Comparison of ENCODE assay signal across 18 cellular contexts in the genomic region with DNA sequence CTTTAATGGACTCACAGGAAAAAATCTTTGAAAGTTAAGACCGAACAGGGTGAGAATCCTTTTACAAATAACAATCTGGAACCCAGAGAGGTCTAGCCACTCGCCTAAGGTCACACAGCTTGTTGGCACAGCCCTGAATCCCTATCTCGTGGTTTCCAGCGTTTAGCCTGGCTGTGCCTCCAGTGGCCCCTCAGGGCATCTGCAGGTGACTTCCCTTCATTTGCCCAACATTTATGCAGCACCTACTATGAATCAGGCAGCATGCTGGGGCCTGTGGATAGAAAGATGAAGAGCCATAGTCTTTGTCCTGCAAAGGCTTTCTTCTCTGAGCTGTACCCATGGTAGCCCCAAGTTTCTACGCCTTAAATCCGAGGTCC. TPM values are rescaled to one million over a fixed set of nuclear protein-coding genes. Genes with fewer than 3 reads are reported as not detected.
DNase-seq lines count a peak whose midpoint lies in the region; ATAC-seq, FAIRE-seq and TF ChIP-seq lines count a peak whose summit lies in the region.
"Had no signal": no experiment of that assay in that cellular context is flagged by ENCODE, and none has a peak within 500 bp of the region (broad histone marks: within the 10 kb centered on the region; RNA-seq: fewer than 3 reads in every experiment).

No MANE protein-coding gene starts in this region.

- H2BK12ac ChIP-seq in H1 (ENCODE audit: low read depth, low read length): 0 out of 2 replicates have a peak overlapping the region, but pooled peaks have one; percentile 54

- no peak overlapping the region for H4K5ac ChIP-seq in H1 (ENCODE audit: insufficient read length, low read depth, low read length)

- H3K4me3 Mint-ChIP-seq in MCF 10A (ENCODE audit: unreplicated experiment): no peak overlapping the region
- H3K4me3 Mint-ChIP-seq in natural killer cell treated with Interleukin-12 subunit alpha and Interleukin-12 subunit beta and Interleukin-15 and Interleukin-18, amount 100 ng/mL, for 72 hours: no peak overlapping the region

- H3K9ac ChIP-seq in H1 (replicated peaks in 1 of 4; ENCODE audit: extremely low read depth in 1 of 4, low read depth in 3 of 4, low read length in 3 of 4): no peak overlapping the region
- H3K9ac ChIP-seq: KMS-11 had no signal

- no peak overlapping the region for H2BK15ac ChIP-seq in H1 (ENCODE audit: low read length)

- H3K9me3 ChIP-seq in breast epithelium (no peaks in the 10 kb centered on the region), H1 (ENCODE audit: insufficient read depth in 2 of 2, low read depth in 1 of 2, low read length in 1 of 2) (no peaks in the 10 kb centered on the region), aorta (ENCODE audit: control insufficient read depth, low read length) (no peaks in the 10 kb centered on the region)

- 7% methylated on average over 6 of the region's 6 CpGs; no CpG with 5 or more reads in 1 of the 2 experiments for WGBS in H1 (ENCODE audit: extremely low coverage in 1 of 2, insufficient coverage in 1 of 2, insufficient read length in 1 of 2, insufficient replicate concordance in 2 of 2, low coverage in 1 of 2, low lambda C conversion rate in 2 of 2, missing lambda C conversion rate in 1 of 2), 2 experiments
- 3 to 5% methylated on average over 6 of the region's 6 CpGs for WGBS in aorta, 2 donors

- H2BK5ac ChIP-seq in H1 (ENCODE audit: low read depth, low read length): no peak overlapping the region

- H3K18ac ChIP-seq in H1 (ENCODE audit: extremely low read depth, low read length): no peak overlapping the region

- H4K91ac ChIP-seq in H1 (replicated peaks; ENCODE audit: insufficient read length, low read length): no peak overlapping the region

- H3K27me3 ChIP-seq in breast epithelium: peaks cover 13 to 100% of the 10 kb centered on the region in 2 donors
- H3K27me3 ChIP-seq in H1 (replicated peaks in 1 of 4; ENCODE audit: control insufficient read depth in 3 of 4, extremely low read depth in 1 of 4, insufficient read depth in 3 of 4, low read length in 3 of 4): peaks cover 95 to 100% (median 98%) of the 10 kb centered on the region in 4 experiments
- H3K27me3 ChIP-seq in aorta (ENCODE audit: control insufficient read depth in 1 of 2, insufficient read depth in 2 of 2, low read length in 1 of 2): no peaks in the 10 kb centered on the region

- H3K27me3 Mint-ChIP-seq in MCF 10A (ENCODE audit: insufficient read depth, unreplicated experiment): peaks cover 83% of the 10 kb centered on the region
- peaks cover 67 to 86% of the 10 kb centered on the region in 2 donors for H3K27me3 Mint-ChIP-seq in natural killer cell treated with Interleukin-12 subunit alpha and Interleukin-12 subunit beta and Interleukin-15 and Interleukin-18, amount 100 ng/mL, for 72 hours

- TF ChIP-seq EP300 in H1 (IDR thresholded peaks at IDR 0.05; ENCODE audit: borderline replicate concordance in 1 of 2, low read depth in 2 of 2, low read length in 2 of 2): no peak

- no peak overlapping the region for H3K56ac ChIP-seq in H1 (replicated peaks; ENCODE audit: insufficient read length, low read depth, low read length)

- peak; percentile 34 to 46; a peak in 3 of 4 replicates for TF ChIP-seq RAD21 in H1 (IDR thresholded peaks at IDR 0.05 in 1 of 2, conservative IDR thresholded peaks at IDR 0.05 in 1 of 2; ENCODE audit: low read depth in 2 of 2, low read length in 2 of 2)

- H3K4me2 ChIP-seq in H1 (ENCODE audit: insufficient read depth in 1 of 2, low read depth in 2 of 2, low read length in 2 of 2): peak overlapping the region; percentile 5 to 83; a peak in 1 of 4 replicates
- H3K4me2 ChIP-seq: KMS-11 had no signal

- H2BK20ac ChIP-seq in H1 (ENCODE audit: low read length): no peak overlapping the region

- H3K79me1 ChIP-seq in H1 (ENCODE audit: low read depth, low read length): no peaks in the 10 kb centered on the region

- H3K4me3 ChIP-seq in breast epithelium: no peak overlapping the region
- H3K4me3 ChIP-seq in NB4 (ENCODE audit: low read depth, low read length): no peak overlapping the region
- H3K4me3 ChIP-seq in H1 (ENCODE audit: extremely low read depth in 1 of 4, insufficient read depth in 2 of 4, low read depth in 3 of 4, low read length in 4 of 4): no peak overlapping the region
- H3K4me3 ChIP-seq in aorta (ENCODE audit: low read length in 2 of 2): no peak overlapping the region
- H3K4me3 ChIP-seq: dorsolateral prefrontal cortex, SK-N-MC had no signal

- no peak for TF ChIP-seq POLR2A in breast epithelium (IDR thresholded peaks at IDR 0.05)
- TF ChIP-seq POLR2A in NB4 (IDR thresholded peaks at IDR 0.05; ENCODE audit: extremely low read depth, insufficient read length): no peak
- no peak for TF ChIP-seq POLR2A in H1 (IDR thresholded peaks at IDR 0.05; ENCODE audit: control extremely low read depth in 1 of 2, low read depth in 2 of 2, low read length in 2 of 2)

- H3K27ac ChIP-seq in breast epithelium (no peak overlapping the region), H1 (ENCODE audit: low read depth, low read length) (no peak overlapping the region), aorta (ENCODE audit: low read depth in 1 of 2, low read length in 2 of 2) (no peak overlapping the region)
- H3K27ac ChIP-seq: dorsolateral prefrontal cortex, KMS-11, SK-N-MC had no signal

- no peak overlapping the region for H4K8ac ChIP-seq in H1 (ENCODE audit: extremely low read depth, insufficient read depth, low read length)

- H4K20me1 ChIP-seq in H1 (replicated peaks in 1 of 2; ENCODE audit: control insufficient read depth in 1 of 2, insufficient read depth in 2 of 2, low read length in 2 of 2): peaks cover 17 to 26% of the 10 kb centered on the region in 2 experiments

- H2AK5ac ChIP-seq in H1 (ENCODE audit: low read depth, low read length): no peak overlapping the region

- TF ChIP-seq CTCF in MCF 10A (IDR thresholded peaks at IDR 0.05; ENCODE audit: unreplicated experiment) (no peak), breast epithelium (IDR thresholded peaks at IDR 0.05) (no peak), NB4 (IDR thresholded peaks at IDR 0.05; ENCODE audit: low read depth, low read length) (no peak), H1 (IDR thresholded peaks at IDR 0.05; ENCODE audit: control extremely low read depth in 1 of 3, insufficient read depth in 1 of 3, low read depth in 1 of 3, low read length in 3 of 3) (peak in 2 of 3 experiments; percentile 32 to 68; a peak in 3 of 4 replicates)

- intact Hi-C loops in MCF 10A (cut with micrococcal nuclease): no loop called here
- intact Hi-C loops in breast epithelium (cut with DNase I; ENCODE audit: low total_unique reads): loop anchor here (1.0 kb wide), 1 partner anchor 23 kb away; no protein-coding TSS in a partner anchor
- intact Hi-C loops in aorta (cut with DNase I): no loop called here

- peak; percentile 88 for FAIRE-seq in H1 (lab: Jason Lieb, UNC)

- H3K4me1 ChIP-seq in breast epithelium (peaks cover 7 to 28% of the 10 kb centered on the region in 2 donors), H1 (replicated peaks in 1 of 4; ENCODE audit: control insufficient read depth in 3 of 4, insufficient read depth in 4 of 4, low read length in 3 of 4) (peaks cover 14 to 40% (median 21%) of the 10 kb centered on the region in 4 experiments), aorta (ENCODE audit: control insufficient read depth in 1 of 2, insufficient read depth in 2 of 2, low read length in 2 of 2) (no peaks in the 10 kb centered on the region)

- H3K14ac ChIP-seq in H1 (ENCODE audit: insufficient read length): no peak overlapping the region

- CTCF ChIA-PET in MCF 10A (lab: Yijun Ruan, JAX) (no interaction called here), H1 (lab: Charles Lee; ENCODE audit: partially characterized antibody) (interaction anchor here (0.9 to 2.6 kb wide), 11 partner anchors 9 to 328 kb away, joined by 3 to 12 read pairs (median 5); no protein-coding TSS in a partner anchor)

- BruUV-seq in MCF 10A (replicated peaks; lab: Mats Ljungman, UMichigan): no TSS peak

- peak; percentile 34 for DNase-seq in MCF 10A (ENCODE audit: unreplicated experiment)
- DNase-seq in breast epithelium (ENCODE audit: low spot score in 2 of 2): no peak
- peak; percentile 19 for DNase-seq in NB4 (ENCODE audit: low read depth)
- DNase-seq in H1 (ENCODE audit: low read depth in 1 of 2, low spot score in 2 of 2): no peak
- DNase-seq in natural killer cell treated with Interleukin-12 subunit alpha and Interleukin-12 subunit beta and Interleukin-15 and Interleukin-18, amount 100 ng/mL, for 72 hours (ENCODE audit: low spot score): no peak
- DNase-seq in aorta: no peak
- DNase-seq: activated CD4-positive, alpha-beta T cell treated with anti-CD3 and anti-CD28 coated beads, Interleukin-2, amount 10 ng/mL, durations not matched to agents 7 days and 5 days; CD8-positive, alpha-beta memory T cell; dorsolateral prefrontal cortex; occipital lobe; stimulated activated CD4-positive, alpha-beta T cell treated with anti-CD3 and anti-CD28 coated beads, Interleukin-12 subunit alpha, Interleukin-12 subunit beta, amount 100 ng/mL, for 4 hours had no signal

- H3K36me3 Mint-ChIP-seq in MCF 10A (ENCODE audit: insufficient read depth, unreplicated experiment): no peaks in the 10 kb centered on the region
- H3K36me3 Mint-ChIP-seq in natural killer cell treated with Interleukin-12 subunit alpha and Interleukin-12 subunit beta and Interleukin-15 and Interleukin-18, amount 100 ng/mL, for 72 hours: peaks cover 1% of the 10 kb centered on the region
- H3K36me3 Mint-ChIP-seq: CD8-positive, alpha-beta memory T cell had no signal

- H2AFZ ChIP-seq in H1 (ENCODE audit: low read length): no peak overlapping the region

- H3K36me3 ChIP-seq in breast epithelium: no peaks in the 10 kb centered on the region
- peaks cover 0 to 5% (median 0%) of the 10 kb centered on the region in 4 experiments; a peak in 1 of 8 replicates for H3K36me3 ChIP-seq in H1 (ENCODE audit: control insufficient read depth in 2 of 4, insufficient read depth in 4 of 4, low read length in 3 of 4)
- no peaks in the 10 kb centered on the region for H3K36me3 ChIP-seq in aorta (ENCODE audit: control insufficient read depth in 1 of 2, insufficient read depth in 2 of 2, low read length in 1 of 2)

- no peaks in the 10 kb centered on the region for H3K9me3 Mint-ChIP-seq in MCF 10A (ENCODE audit: unreplicated experiment)
- H3K9me3 Mint-ChIP-seq in natural killer cell treated with Interleukin-12 subunit alpha and Interleukin-12 subunit beta and Interleukin-15 and Interleukin-18, amount 100 ng/mL, for 72 hours: no peaks in the 10 kb centered on the region
- H3K9me3 Mint-ChIP-seq: activated CD4-positive, alpha-beta T cell treated with anti-CD3 and anti-CD28 coated beads, Interleukin-2, amount 10 ng/mL, durations not matched to agents 7 days and 5 days; activated naive CD4-positive, alpha-beta T cell treated with anti-CD3 and anti-CD28 coated beads, Interleukin-2, amount 50 U/mL, for 72 hours; CD8-positive, alpha-beta memory T cell had no signal

- H3K79me2 ChIP-seq in H1 (ENCODE audit: control insufficient read depth in 1 of 2, insufficient read depth in 2 of 2, low read length in 2 of 2): no peaks in the 10 kb centered on the region

- POLR2A ChIA-PET in MCF 10A (lab: Yijun Ruan, JAX): no interaction called here
- POLR2A ChIA-PET in H1 (lab: Charles Lee; ENCODE audit: partially characterized antibody): interaction anchor here (0.9 kb wide), 1 partner anchor 39 kb away, joined by 3 read pairs; no protein-coding TSS in a partner anchor

- H3K23ac ChIP-seq in H1 (ENCODE audit: insufficient read length): no peak overlapping the region

- no peak overlapping the region for H3K4ac ChIP-seq in H1 (replicated peaks; ENCODE audit: insufficient read length, low read depth, low read length)

- H3K4me1 Mint-ChIP-seq in MCF 10A (ENCODE audit: insufficient read depth, unreplicated experiment): no peaks in the 10 kb centered on the region
- H3K4me1 Mint-ChIP-seq in natural killer cell treated with Interleukin-12 subunit alpha and Interleukin-12 subunit beta and Interleukin-15 and Interleukin-18, amount 100 ng/mL, for 72 hours (ENCODE audit: low read depth in 2 of 2): peaks cover 8 to 21% of the 10 kb centered on the region in 2 donors

- ATAC-seq in natural killer cell treated with Interleukin-12 subunit alpha and Interleukin-12 subunit beta and Interleukin-15 and Interleukin-18, amount 100 ng/mL, for 72 hours: no peak
- ATAC-seq in aorta (ENCODE audit: low FRiP score): no peak
- no peak for ATAC-seq in GM21390 (IDR thresholded peaks at IDR 0.05; ENCODE audit: unreplicated experiment)
- no peak for ATAC-seq in HG02571 (IDR thresholded peaks at IDR 0.05; ENCODE audit: unreplicated experiment)

- peaks cover 7% of the 10 kb centered on the region; the same call in 1 of the 2 replicates for H3K23me2 ChIP-seq in H1 (ENCODE audit: low read depth, low read length)

- no peak overlapping the region for H3K27ac Mint-ChIP-seq in MCF 10A (ENCODE audit: low read depth, unreplicated experiment)
- H3K27ac Mint-ChIP-seq in natural killer cell treated with Interleukin-12 subunit alpha and Interleukin-12 subunit beta and Interleukin-15 and Interleukin-18, amount 100 ng/mL, for 72 hours: no peak overlapping the region

- no peak overlapping the region for H2BK120ac ChIP-seq in H1 (replicated peaks; ENCODE audit: low read depth, low read length)

RNA-seq across cellular contexts. Expression of a gene that starts 2.6 kb away (rescaled TPM):
- total RNA-seq in MCF 10A (2022) (not detected in 2 replicates), breast epithelium (under 1 TPM in 1 of 3 donors, not detected in 2; 0.33 TPM), aorta (not detected)
- total RNA-seq in H1 (2021; fragmentation: NEBNext Ultra II Directional; extraction: Animal tissue kit (Norgen Biotek cat#: 25700)): not detected in 2 replicates
- polyA plus RNA-seq in H1 (2011; rRNA removed) (not detected in 2 replicates), aorta (not detected)
- polyA plus RNA-seq in H1 (2011; cell fraction: cytosol; rRNA removed): not detected
- polyA plus RNA-seq in H1 (2011; cell fraction: nucleus; rRNA removed): not detected
- not detected in 4 replicates for polyA plus RNA-seq in H1 (2012, experiment 1 of 2)
- not detected for polyA plus RNA-seq in H1 (2012, experiment 2 of 2)
- polyA plus RNA-seq in H1 (2013, experiment 1 of 2): not detected
- polyA plus RNA-seq in H1 (2013, experiment 2 of 2): not detected
- not detected in 2 replicates for polyA minus RNA-seq in H1 (2011; rRNA and poly(A)+ RNA removed)
- not detected for polyA minus RNA-seq in H1 (2011; cell fraction: cytosol; rRNA and poly(A)+ RNA removed)
- not detected for polyA minus RNA-seq in H1 (2011; cell fraction: nucleus; rRNA and poly(A)+ RNA removed)
- total RNA-seq in natural killer cell treated with Interleukin-12 subunit alpha and Interleukin-12 subunit beta and Interleukin-15 and Interleukin-18, amount 100 ng/mL, for 72 hours: not detected
- total RNA-seq: activated CD4-positive, alpha-beta T cell treated with anti-CD3 and anti-CD28 coated beads, Interleukin-2, amount 10 ng/mL, durations not matched to agents 7 days and 5 days; activated naive CD4-positive, alpha-beta T cell treated with anti-CD3 and anti-CD28 coated beads, Interleukin-2, amount 50 U/mL, for 72 hours; CD8-positive, alpha-beta memory T cell; liver; NCI-H460 had no signal
- polyA plus RNA-seq: CD8-positive, alpha-beta memory T cell; liver had no signal

Comparison
In these comparisons a context has a peak if more than half of its experiments do, and no peak if none do; other contexts are left out.
1. DNase-seq: peak in MCF 10A (single experiment) and NB4 (single experiment); none in breast epithelium (0 of 2), H1 (0 of 2), natural killer cell treated with Interleukin-12 subunit alpha and Interleukin-12 subunit beta and Interleukin-15 and Interleukin-18, amount 100 ng/mL, for 72 hours (single experiment) and aorta (0 of 2).
2. CTCF ChIP-seq: peak in H1 (2 of 3); none in MCF 10A (single experiment), breast epithelium (0 of 3) and NB4 (single experiment).